Comparison of ENCODE assay signal across 16 cellular contexts in genomic region chr20:58543274-58543673, GRCh38. TPM values are rescaled to one million over a fixed set of nuclear protein-coding genes. Genes with fewer than 3 reads are reported as not detected.
DNase-seq lines count a peak whose midpoint lies in the region; ATAC-seq and TF ChIP-seq lines count a peak whose summit lies in the region.
"Had no signal": no experiment of that assay in that cellular context is flagged by ENCODE, and none has a peak within 500 bp of the region (broad histone marks: within the 10 kb centered on the region; RNA-seq: fewer than 3 reads in every experiment).

No MANE protein-coding gene starts in this region.

- H3K4me1 ChIP-seq in HEK293 (ENCODE audit: control insufficient read depth, insufficient read depth, low read length) (peaks cover 3% of the 10 kb centered on the region; the same call in 1 of the 2 replicates), RWPE2 (ENCODE audit: insufficient read depth, poor library complexity, severe bottlenecking) (peaks cover 27% of the 10 kb centered on the region), esophagus muscularis mucosa (peaks cover 0 to 15% (median 4%) of the 10 kb centered on the region in 4 donors), gastrocnemius medialis (no peaks in the 10 kb centered on the region)

- H3K4me3 ChIP-seq in HEK293 (ENCODE audit: low read depth, low read length) (no peak overlapping the region), RWPE2 (ENCODE audit: severe bottlenecking) (no peak overlapping the region), esophagus muscularis mucosa (no peak overlapping the region), gastrocnemius medialis (no peak overlapping the region)
- H3K4me3 ChIP-seq: BLaER1 treated with 17β-estradiol and CSF1 and Interleukin-3, amounts not matched to agents 10 nM and 100 nM; GM12878 had no signal

- no peak for TF ChIP-seq EP300 in esophagus muscularis mucosa (IDR thresholded peaks at IDR 0.05)

- ATAC-seq in RWPE2 (ENCODE audit: low read depth) (no peak), gastrocnemius medialis (no peak), GM19351 (IDR thresholded peaks at IDR 0.05; ENCODE audit: unreplicated experiment) (no peak)
- ATAC-seq: CD8-positive, alpha-beta T cell; GM12878 had no signal

- H3K36me3 ChIP-seq in HEK293 (ENCODE audit: control insufficient read depth in 2 of 2, insufficient read depth in 1 of 2, low read length in 2 of 2) (no peaks in the 10 kb centered on the region), RWPE2 (ENCODE audit: low read depth) (no peaks in the 10 kb centered on the region), esophagus muscularis mucosa (no peaks in the 10 kb centered on the region), gastrocnemius medialis (no peaks in the 10 kb centered on the region)
- H3K36me3 ChIP-seq: BLaER1 treated with 17β-estradiol and CSF1 and Interleukin-3, amounts not matched to agents 10 nM and 100 nM had no signal

- H3K9me3 ChIP-seq in HEK293 (ENCODE audit: control insufficient read depth, insufficient read depth, low read depth, low read length) (no peaks in the 10 kb centered on the region), RWPE2 (ENCODE audit: severe bottlenecking) (peaks cover under 1% of the 10 kb centered on the region), esophagus muscularis mucosa (peaks cover 0 to 6% (median 3%) of the 10 kb centered on the region in 4 donors), gastrocnemius medialis (no peaks in the 10 kb centered on the region)

- no peak for TF ChIP-seq POLR2A in esophagus muscularis mucosa (IDR thresholded peaks at IDR 0.05; ENCODE audit: low read depth)
- no peak for TF ChIP-seq POLR2A in gastrocnemius medialis (IDR thresholded peaks at IDR 0.05)

- POLR2A ChIA-PET in HEK293 (lab: Yijun Ruan, JAX) = no interaction called here

- H3K27ac ChIP-seq in HEK293 (ENCODE audit: extremely low read depth, low read depth, low read length) = no peak overlapping the region
- peak overlapping the region; percentile 43 for H3K27ac ChIP-seq in RWPE2 (ENCODE audit: poor library complexity, severe bottlenecking)
- H3K27ac ChIP-seq in esophagus muscularis mucosa (replicated peaks in 1 of 4) = no peak overlapping the region
- no peak overlapping the region for H3K27ac ChIP-seq in gastrocnemius medialis
- H3K27ac ChIP-seq: HL-60 had no signal

- in situ Hi-C loops in gastrocnemius medialis (cut with MboI; ENCODE audit: low sequenced_read_pairs in 4 of 4) = no loop called here

- TF ChIP-seq CTCF in HEK293 (tag by site-specific recombination; IDR thresholded peaks at IDR 0.05) (no peak), RWPE2 (IDR thresholded peaks at IDR 0.05; ENCODE audit: poor library complexity, severe bottlenecking) (no peak), esophagus muscularis mucosa (IDR thresholded peaks at IDR 0.05) (no peak), gastrocnemius medialis (IDR thresholded peaks at IDR 0.05 in 4 of 5, conservative IDR thresholded peaks at IDR 0.05 in 1 of 5) (no peak)

- CTCF ChIA-PET in HEK293 (lab: Yijun Ruan, JAX) = interaction anchor here (0.6 to 0.7 kb wide), 2 partner anchors 76 to 1104 kb away, joined by 3 read pairs; no protein-coding TSS in a partner anchor

- intact Hi-C loops in esophagus muscularis mucosa (cut with DNase I) = no loop called here
- intact Hi-C loops in gastrocnemius medialis (cut with DNase I; ENCODE audit: low total_unique reads) = no loop called here

- DNase-seq in RWPE2 (ENCODE audit: low spot score) (no peak), esophagus muscularis mucosa (ENCODE audit: extremely low spot score) (peak; percentile 64), gastrocnemius medialis (no peak), NCI-H69 (lab: John Stamatoyannopoulos, UW) (no peak)
- DNase-seq: Calu3, DMS79 treated with DMSO at 0.1 percent for 48 hours, GF-D8, H9, KBM-7 had no signal

- WGBS in esophagus muscularis mucosa = 88% methylated on average over 6 of the region's 6 CpGs

- no peaks in the 10 kb centered on the region for H3K27me3 ChIP-seq in RWPE2 (ENCODE audit: insufficient read depth, poor library complexity, severe bottlenecking)
- H3K27me3 ChIP-seq in esophagus muscularis mucosa = no peaks in the 10 kb centered on the region
- H3K27me3 ChIP-seq in gastrocnemius medialis = peaks cover 0 to 4% (median 0%) of the 10 kb centered on the region in 3 donors
- H3K27me3 ChIP-seq: BLaER1 treated with 17β-estradiol and CSF1 and Interleukin-3, amounts not matched to agents 10 nM and 100 nM had no signal

TF ChIP-seq in HEK293, 187 proteins besides CTCF, POLR2A, EP300 and RAD21:
- TF ChIP-seq ATF2 (tag by site-specific recombination; IDR thresholded peaks at IDR 0.05; ENCODE audit: low read depth) = peak; percentile 61; the same call in 1 of the 2 replicates
- TF ChIP-seq SCRT1 (tag by site-specific recombination; IDR thresholded peaks at IDR 0.05; ENCODE audit: borderline replicate concordance) = no peak
TF ChIP-seq in HEK293: peak in this region for 1.

RNA-seq across cellular contexts. Expression of gene APCDD1L, which starts 28.1 kb away (rescaled TPM):
- 1 to 10 TPM in 2 of 4 donors, under 1 TPM in 2; 0.33 to 1.7 (median 1.1) TPM for total RNA-seq in esophagus muscularis mucosa
- under 1 TPM in 2 of 4 donors, not detected in 2; 0.07 to 0.22 TPM for total RNA-seq in gastrocnemius medialis
- total RNA-seq: B cell; Calu3; CD8-positive, alpha-beta T cell; GM12878 had no signal
